Comparison of ENCODE assay signal across 12 cellular contexts in the genomic region with DNA sequence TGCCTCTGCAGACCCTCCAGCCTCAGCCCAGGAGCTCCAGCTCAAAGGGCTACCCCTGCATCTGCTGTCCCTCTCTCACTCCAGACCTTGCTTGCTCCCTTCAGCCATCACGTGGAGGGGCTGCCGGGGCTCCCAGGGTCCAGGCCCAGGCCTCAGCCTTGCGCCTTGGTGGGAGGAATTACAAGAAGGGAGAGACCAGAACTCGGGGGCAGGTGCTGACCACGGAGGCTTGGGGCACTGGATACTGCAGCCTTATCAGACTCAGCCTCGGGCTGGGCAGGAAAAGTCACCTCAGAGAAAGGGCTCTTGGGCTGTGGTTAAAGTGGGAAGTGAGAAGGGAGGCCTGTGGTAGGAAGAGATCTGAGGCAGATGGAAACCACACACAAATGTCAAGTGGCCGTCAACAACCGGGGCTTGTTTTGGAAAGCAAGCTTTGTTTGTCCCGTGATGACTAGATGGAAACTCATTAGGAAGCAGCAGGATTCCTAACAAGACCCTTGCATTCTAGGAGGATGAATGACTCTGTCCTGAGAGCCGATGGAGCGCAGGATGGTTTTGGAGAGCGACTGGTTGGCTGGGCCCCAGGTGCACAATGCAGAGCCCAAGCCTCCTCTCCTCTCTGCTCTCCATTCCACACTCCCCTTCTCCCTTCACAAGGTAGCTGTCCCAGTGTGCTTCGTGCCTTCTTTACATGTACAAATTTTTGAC.
DNase-seq lines count a peak whose midpoint lies in the region; ATAC-seq, FAIRE-seq and TF ChIP-seq lines count a peak whose summit lies in the region.
"Had no signal": no experiment of that assay in that cellular context is flagged by ENCODE, and none has a peak within 500 bp of the region (broad histone marks: within the 10 kb centered on the region; RNA-seq: fewer than 3 reads in every experiment).

No MANE protein-coding gene starts in this region.

- H3K9me2 ChIP-seq in GM23338 (ENCODE audit: insufficient read depth) (no peaks in the 10 kb centered on the region), OCI-LY1 (ENCODE audit: low read depth, low read length) (no peaks in the 10 kb centered on the region)

- H3K4me1 ChIP-seq in GM23338 (ENCODE audit: insufficient read depth) (no peaks in the 10 kb centered on the region), OCI-LY1 (ENCODE audit: insufficient read depth, low read length, severe bottlenecking) (peaks cover 80% of the 10 kb centered on the region)

- CTCF ChIA-PET in HEK293T (lab: Yijun Ruan, JAX), result no interaction called here

- no peak for TF ChIP-seq CTCF in GM23338 (conservative IDR thresholded peaks at IDR 0.05; ENCODE audit: low read depth in 2 of 2)
- no peak for TF ChIP-seq CTCF in OCI-LY1 (IDR thresholded peaks at IDR 0.05; ENCODE audit: low read length)

- H3K4me2 ChIP-seq in GM23338, result no peak overlapping the region
- H3K4me2 ChIP-seq in OCI-LY1 (ENCODE audit: low read length), result peak overlapping the region; percentile 40; the same call in 1 of the 2 replicates

- H3K9me3 ChIP-seq in OCI-LY1 (ENCODE audit: low read length), result no peaks in the 10 kb centered on the region

- H3K79me2 ChIP-seq in GM23338 (replicated peaks; ENCODE audit: insufficient read depth) (no peaks in the 10 kb centered on the region), OCI-LY1 (ENCODE audit: insufficient read depth, low read length) (no peaks in the 10 kb centered on the region)

- H3K36me3 ChIP-seq in GM23338 (ENCODE audit: insufficient read depth), result no peaks in the 10 kb centered on the region
- H3K36me3 ChIP-seq in OCI-LY1 (ENCODE audit: insufficient read depth, low read length), result no peaks in the 10 kb centered on the region

- H3K9me3 Mint-ChIP-seq in GM23338, result no peaks in the 10 kb centered on the region
- no peaks in the 10 kb centered on the region for H3K9me3 Mint-ChIP-seq in natural killer cell treated with Interleukin-12 subunit alpha and Interleukin-12 subunit beta and Interleukin-15 and Interleukin-18, amount 100 ng/mL, for 72 hours

- POLR2A ChIA-PET in HEK293T (lab: Yijun Ruan, JAX), result no interaction called here

- H3F3A ChIP-seq in GM23338 (replicated peaks; ENCODE audit: low read depth) (no peaks in the 10 kb centered on the region), OCI-LY1 (ENCODE audit: insufficient read depth, low read length) (no peaks in the 10 kb centered on the region)

- H3K27me3 ChIP-seq in GM23338 (ENCODE audit: insufficient read depth) (no peaks in the 10 kb centered on the region), OCI-LY1 (ENCODE audit: insufficient read depth, low read length) (no peaks in the 10 kb centered on the region)

- H3K27ac Mint-ChIP-seq in GM23338, result peak overlapping the region; percentile 32; the same call in 1 of the 2 replicates
- no peak overlapping the region for H3K27ac Mint-ChIP-seq in natural killer cell treated with Interleukin-12 subunit alpha and Interleukin-12 subunit beta and Interleukin-15 and Interleukin-18, amount 100 ng/mL, for 72 hours

- FAIRE-seq in GM18507 (lab: Jason Lieb, UNC), result peak; percentile 98

- H3K4me3 ChIP-seq in GM23338, result no peak overlapping the region
- peak overlapping the region; percentile 3 for H3K4me3 ChIP-seq in OCI-LY1 (ENCODE audit: low read depth, low read length, poor library complexity, severe bottlenecking)

- peaks cover 6% of the 10 kb centered on the region; the same call in 2 of the 3 replicates for H3K4me1 Mint-ChIP-seq in GM23338
- H3K4me1 Mint-ChIP-seq in natural killer cell treated with Interleukin-12 subunit alpha and Interleukin-12 subunit beta and Interleukin-15 and Interleukin-18, amount 100 ng/mL, for 72 hours (ENCODE audit: low read depth in 2 of 2), result peaks cover 29 to 30% of the 10 kb centered on the region in 2 donors

- peak overlapping the region; percentile 40; the same call in 1 of the 2 replicates for H3K9ac ChIP-seq in OCI-LY1 (ENCODE audit: low read length)

- no peaks in the 10 kb centered on the region for H3K36me3 Mint-ChIP-seq in GM23338 (ENCODE audit: low read depth)
- no peaks in the 10 kb centered on the region for H3K36me3 Mint-ChIP-seq in natural killer cell treated with Interleukin-12 subunit alpha and Interleukin-12 subunit beta and Interleukin-15 and Interleukin-18, amount 100 ng/mL, for 72 hours

- peak; percentile 46 for DNase-seq in GM18507 (ENCODE audit: extremely low spot score, insufficient read length, low read depth)
- DNase-seq in GM23338 (ENCODE audit: low spot score), result no peak
- DNase-seq in natural killer cell treated with Interleukin-12 subunit alpha and Interleukin-12 subunit beta and Interleukin-15 and Interleukin-18, amount 100 ng/mL, for 72 hours (ENCODE audit: low spot score), result no peak
- DNase-seq in AG08396 (ENCODE audit: low spot score), result no peak
- DNase-seq in HuH-7 (ENCODE audit: low spot score), result no peak
- DNase-seq in HEK293T (ENCODE audit: extremely low spot score), result no peak
- DNase-seq: activated CD4-positive, alpha-beta T cell treated with anti-CD3 and anti-CD28 coated beads for 4 hours; DMS153; effector memory CD4-positive, alpha-beta T cell; NCI-H1417; stimulated activated naive CD4-positive, alpha-beta T cell treated with Interleukin-2 at 50 U/mL for 16 hours had no signal

- no peak overlapping the region for H3K4me3 Mint-ChIP-seq in GM23338
- H3K4me3 Mint-ChIP-seq in natural killer cell treated with Interleukin-12 subunit alpha and Interleukin-12 subunit beta and Interleukin-15 and Interleukin-18, amount 100 ng/mL, for 72 hours, result peak overlapping the region; percentile 77

- H3K27ac ChIP-seq in GM23338 (ENCODE audit: low read depth) (no peak overlapping the region), OCI-LY1 (ENCODE audit: low read depth, low read length, poor library complexity, severe bottlenecking) (peak overlapping the region; percentile 80)

- no peak for ATAC-seq in GM23338
- peak; percentile 78 to 79 for ATAC-seq in natural killer cell treated with Interleukin-12 subunit alpha and Interleukin-12 subunit beta and Interleukin-15 and Interleukin-18, amount 100 ng/mL, for 72 hours

- H2AFZ ChIP-seq in GM23338 (no peak overlapping the region), OCI-LY1 (ENCODE audit: low read length) (no peak overlapping the region)

- peaks cover 8% of the 10 kb centered on the region for H3K27me3 Mint-ChIP-seq in GM23338 (ENCODE audit: insufficient read depth, low read depth, poor library complexity)
- H3K27me3 Mint-ChIP-seq in natural killer cell treated with Interleukin-12 subunit alpha and Interleukin-12 subunit beta and Interleukin-15 and Interleukin-18, amount 100 ng/mL, for 72 hours, result peaks cover 25 to 36% of the 10 kb centered on the region in 2 donors

- H4K20me1 ChIP-seq in GM23338 (replicated peaks; ENCODE audit: insufficient read depth), result no peaks in the 10 kb centered on the region
- H4K20me1 ChIP-seq in OCI-LY1 (ENCODE audit: insufficient read depth, low read length), result no peaks in the 10 kb centered on the region

TF ChIP-seq in GM23338, 12 proteins besides CTCF, POLR2A, EP300 and RAD21:
- TF ChIP-seq NANOG (IDR thresholded peaks at IDR 0.05; ENCODE audit: borderline replicate concordance), result no peak
- no peak for TF ChIP-seq ZNF114 (CRISPR knock-in tag; IDR thresholded peaks at IDR 0.05)
- no peak for TF ChIP-seq EZH2phosphoT487 (IDR thresholded peaks at IDR 0.05; ENCODE audit: unreplicated experiment)

TF ChIP-seq in HEK293T, 16 proteins besides CTCF, POLR2A, EP300 and RAD21:
- no peak for TF ChIP-seq SUZ12 (IDR thresholded peaks at IDR 0.05)
- TF ChIP-seq ARNT (IDR thresholded peaks at IDR 0.05), result no peak
- TF ChIP-seq CTBP1 (IDR thresholded peaks at IDR 0.05; ENCODE audit: borderline replicate concordance), result no peak
- no peak for TF ChIP-seq HDGF (IDR thresholded peaks at IDR 0.05; ENCODE audit: borderline replicate concordance)
- no peak for TF ChIP-seq ELF4 (IDR thresholded peaks at IDR 0.05)
- TF ChIP-seq ZNF384 (IDR thresholded peaks at IDR 0.05), result no peak
